Comparison of ENCODE assay signal across 7 cellular contexts in the genomic region with DNA sequence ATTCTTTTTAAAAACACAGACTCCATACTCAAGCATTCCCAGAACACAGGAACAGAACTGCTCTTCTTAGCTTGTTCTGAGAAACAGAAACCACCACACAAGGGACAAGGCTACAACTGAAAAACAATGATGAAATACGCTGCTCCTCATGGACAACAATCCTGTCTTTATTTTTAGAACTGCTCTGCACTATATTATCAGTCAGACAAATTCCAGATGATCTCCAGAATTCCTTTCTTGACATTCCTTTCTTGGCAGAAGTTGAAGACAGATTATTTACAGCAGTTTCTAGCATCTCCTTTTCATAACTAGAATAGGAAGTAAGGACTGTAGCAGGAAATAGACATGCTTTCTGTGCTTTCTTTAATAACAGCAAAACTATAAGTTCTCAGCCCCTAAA. TPM values are rescaled to one million over a fixed set of nuclear protein-coding genes. Genes with fewer than 3 reads are reported as not detected.
DNase-seq lines count a peak whose midpoint lies in the region; ATAC-seq and TF ChIP-seq lines count a peak whose summit lies in the region.

No MANE protein-coding gene starts in this region.

- H3K9me3 ChIP-seq in right atrium auricular region = no peaks in the 10 kb centered on the region

- peak overlapping the region; percentile 83 for H3K27ac Mint-ChIP-seq in activated naive CD4-positive, alpha-beta T cell treated with anti-CD3 and anti-CD28 coated beads, Interleukin-2, amount 50 U/mL, for 72 hours
- H3K27ac Mint-ChIP-seq in stimulated activated naive B cell treated with anti-CD40 and anti-IgM and Interleukin-4, amounts not matched to agents 10 μg/mL and 1 μg/mL and 100 μg/mL, for 72 hours = peak overlapping the region; percentile 65

- no peak for DNase-seq in HL-60 (ENCODE audit: low read depth in 1 of 2, low spot score in 1 of 2)
- no peak for DNase-seq in activated naive CD4-positive, alpha-beta T cell treated with anti-CD3 and anti-CD28 coated beads, Interleukin-2, amount 50 U/mL, for 72 hours (ENCODE audit: low spot score in 2 of 2)
- DNase-seq in right atrium auricular region (ENCODE audit: low spot score) = no peak
- DNase-seq in stimulated activated naive B cell treated with anti-CD40 and anti-IgM and Interleukin-4, amounts not matched to agents 10 μg/mL and 1 μg/mL and 100 μg/mL, for 72 hours = no peak
- DNase-seq in NK-92 (lab: John Stamatoyannopoulos, UW; ENCODE audit: unreplicated experiment) = no peak
- no peak for DNase-seq in NCI-H69 (lab: John Stamatoyannopoulos, UW)

- no peaks in the 10 kb centered on the region for H3K36me3 ChIP-seq in right atrium auricular region

- H3K4me1 ChIP-seq in right atrium auricular region = peaks cover 0 to 23% of the 10 kb centered on the region in 2 donors

- no peaks in the 10 kb centered on the region for H3K27me3 ChIP-seq in HL-60 (ENCODE audit: insufficient read depth, poor library complexity, severe bottlenecking)
- H3K27me3 ChIP-seq in right atrium auricular region = no peaks in the 10 kb centered on the region

- no peak for ATAC-seq in activated naive CD4-positive, alpha-beta T cell treated with anti-CD3 and anti-CD28 coated beads, Interleukin-2, amount 50 U/mL, for 72 hours
- ATAC-seq in stimulated activated naive B cell treated with anti-CD40 and anti-IgM and Interleukin-4, amounts not matched to agents 10 μg/mL and 1 μg/mL and 100 μg/mL, for 72 hours (replicated peaks) = no peak
- no peak for ATAC-seq in GM21723 (IDR thresholded peaks at IDR 0.05; ENCODE audit: unreplicated experiment)

- H3K4me3 Mint-ChIP-seq in stimulated activated naive B cell treated with anti-CD40 and anti-IgM and Interleukin-4, amounts not matched to agents 10 μg/mL and 1 μg/mL and 100 μg/mL, for 72 hours = no peak overlapping the region

- peaks cover 0 to 7% of the 10 kb centered on the region in 2 donors for H3K9me3 Mint-ChIP-seq in activated naive CD4-positive, alpha-beta T cell treated with anti-CD3 and anti-CD28 coated beads, Interleukin-2, amount 50 U/mL, for 72 hours
- H3K9me3 Mint-ChIP-seq in stimulated activated naive B cell treated with anti-CD40 and anti-IgM and Interleukin-4, amounts not matched to agents 10 μg/mL and 1 μg/mL and 100 μg/mL, for 72 hours = no peaks in the 10 kb centered on the region

- no peak overlapping the region for H3K4me3 ChIP-seq in HL-60 (replicated peaks; ENCODE audit: insufficient read depth, low read length)
- peak overlapping the region in 1 of 2 donors; percentile 17 for H3K4me3 ChIP-seq in right atrium auricular region

- H3K36me3 Mint-ChIP-seq in activated naive CD4-positive, alpha-beta T cell treated with anti-CD3 and anti-CD28 coated beads, Interleukin-2, amount 50 U/mL, for 72 hours = peaks cover 0 to 5% of the 10 kb centered on the region in 2 donors
- peaks cover 17 to 26% of the 10 kb centered on the region in 2 donors for H3K36me3 Mint-ChIP-seq in stimulated activated naive B cell treated with anti-CD40 and anti-IgM and Interleukin-4, amounts not matched to agents 10 μg/mL and 1 μg/mL and 100 μg/mL, for 72 hours

- H3K27ac ChIP-seq in HL-60 (replicated peaks) (peak overlapping the region; percentile 39), right atrium auricular region (peak overlapping the region; percentile 71 to 82)

- TF ChIP-seq CTCF in HL-60 (IDR thresholded peaks at IDR 0.05; ENCODE audit: insufficient read depth, low read length) (no peak), right atrium auricular region (IDR thresholded peaks at IDR 0.05) (no peak)

- H3K4me1 Mint-ChIP-seq in stimulated activated naive B cell treated with anti-CD40 and anti-IgM and Interleukin-4, amounts not matched to agents 10 μg/mL and 1 μg/mL and 100 μg/mL, for 72 hours = peaks cover 5 to 12% of the 10 kb centered on the region in 2 donors

- no peaks in the 10 kb centered on the region for H3K27me3 Mint-ChIP-seq in stimulated activated naive B cell treated with anti-CD40 and anti-IgM and Interleukin-4, amounts not matched to agents 10 μg/mL and 1 μg/mL and 100 μg/mL, for 72 hours

RNA-seq across cellular contexts. Expression of a gene that starts 36.1 kb away (rescaled TPM):
- total RNA-seq in activated naive CD4-positive, alpha-beta T cell treated with anti-CD3 and anti-CD28 coated beads, Interleukin-2, amount 50 U/mL, for 72 hours = 1 to 10 TPM; 2.2 to 4.5 TPM
- 10 to 100 TPM; 24.5 to 32.8 TPM for total RNA-seq in right atrium auricular region

Comparison
In these comparisons a context has a peak if more than half of its experiments do, and no peak if none do; other contexts are left out.
1. RNA of a gene that starts 36.1 kb away (total RNA-seq): 24.5 to 32.8 TPM in right atrium auricular region; 2.2 to 4.5 TPM in activated naive CD4-positive, alpha-beta T cell treated with anti-CD3 and anti-CD28 coated beads, Interleukin-2, amount 50 U/mL, for 72 hours; every median in the first group is over 4 times any median in the second.